In the genomic region with DNA sequence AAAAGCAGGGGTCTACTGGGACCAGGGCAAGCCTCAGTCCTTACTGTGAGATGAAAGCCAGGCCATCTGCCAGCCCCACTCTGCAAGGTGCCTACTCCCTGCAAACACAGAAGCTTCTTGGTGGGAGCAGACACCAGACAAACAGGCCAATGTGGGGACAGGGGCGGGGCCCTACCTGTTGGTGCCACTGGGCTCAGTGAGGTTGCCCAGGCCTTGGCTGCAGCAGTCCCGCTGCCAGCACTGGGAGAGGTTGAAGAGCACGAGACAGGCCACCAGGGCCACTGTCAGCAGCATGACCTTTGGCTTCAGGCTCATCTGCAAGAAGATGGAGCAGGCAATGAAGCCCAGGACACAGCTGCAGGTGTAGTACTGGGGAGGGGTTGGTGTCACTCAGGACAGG, we compare ENCODE assay signal across 15 cellular contexts.
"Had no signal": no experiment of that assay in that cellular context is flagged by ENCODE, and none has a peak within 500 bp of the region (broad histone marks: within the 10 kb centered on the region; RNA-seq: fewer than 3 reads in every experiment).

No MANE protein-coding gene starts in this region.

- H3K27ac ChIP-seq: cardiac muscle cell, colonic mucosa, heart right ventricle, left lung, testis, upper lobe of right lung had no signal

- H3K4me3 ChIP-seq: cardiac muscle cell, colonic mucosa, heart right ventricle, left lung, mucosa of descending colon, testis, upper lobe of right lung had no signal

- H3K36me3 ChIP-seq: cardiac muscle cell, colonic mucosa, heart right ventricle, left lung, upper lobe of right lung had no signal

- ATAC-seq: left lung; mucosa of descending colon; naive thymus-derived CD8-positive, alpha-beta T cell; stimulated activated naive CD8-positive, alpha-beta T cell treated with anti-CD3 and anti-CD28 coated beads, Interleukin-15, amount 100 ng/mL, for 72 hours; upper lobe of right lung had no signal

- H3K4me1 ChIP-seq: colonic mucosa, left lung, testis, upper lobe of right lung had no signal

- H3K9me3 ChIP-seq: colonic mucosa, heart right ventricle, left lung, mucosa of descending colon, testis, upper lobe of right lung had no signal

- H3K27me3 ChIP-seq: cardiac muscle cell, colonic mucosa, heart right ventricle, left lung, testis, upper lobe of right lung had no signal

- DNase-seq: activated CD4-positive, alpha-beta T cell treated with anti-CD3 and anti-CD28 coated beads for 48 hours; activated naive CD4-positive, alpha-beta T cell treated with Interleukin-2 at 50 U/mL for 16 hours; colonic mucosa; effector CD4-positive, alpha-beta T cell; heart right ventricle; left lung; mucosa of descending colon; naive thymus-derived CD8-positive, alpha-beta T cell; occipital lobe; stimulated activated CD4-positive, alpha-beta T cell treated with anti-CD3 and anti-CD28 coated beads, Interleukin-4, amount 100 ng/mL, for 1 hour; stimulated activated CD8-positive, alpha-beta memory T cell treated with anti-CD3 and anti-CD28 coated beads, Interleukin-4, amount 100 ng/mL, for 48 hours; stimulated activated naive CD8-positive, alpha-beta T cell treated with anti-CD3 and anti-CD28 coated beads, Interleukin-15, amount 100 ng/mL, for 72 hours; testis; upper lobe of right lung had no signal
